Comparison of ENCODE assay signal across 23 cellular contexts in genomic region chr15:101810905-101811304, GRCh38. TPM values are rescaled to one million over a fixed set of nuclear protein-coding genes. Genes with fewer than 3 reads are reported as not detected.
A peak's percentile ranks its signal among the peaks of the same experiment; 100 is the strongest.
DNase-seq lines count a peak whose midpoint lies in the region; ATAC-seq and TF ChIP-seq lines count a peak whose summit lies in the region.
"Had no signal": no experiment of that assay in that cellular context is flagged by ENCODE, and none has a peak within 500 bp of the region (broad histone marks: within the 10 kb centered on the region; RNA-seq: fewer than 3 reads in every experiment).

No MANE protein-coding gene starts in this region.

- no peaks in the 10 kb centered on the region for H3K36me3 Mint-ChIP-seq in effector memory CD8-positive, alpha-beta T cell (ENCODE audit: insufficient read depth)
- H3K36me3 Mint-ChIP-seq: activated naive CD8-positive, alpha-beta T cell treated with anti-CD3 and anti-CD28 coated beads, Interleukin-2, amount 10 ng/mL, durations not matched to agents 7 days and 5 days; CD4-positive, alpha-beta memory T cell had no signal

- H3K9me3 Mint-ChIP-seq in effector memory CD8-positive, alpha-beta T cell = no peaks in the 10 kb centered on the region
- H3K9me3 Mint-ChIP-seq: activated naive CD8-positive, alpha-beta T cell treated with anti-CD3 and anti-CD28 coated beads, Interleukin-2, amount 10 ng/mL, durations not matched to agents 7 days and 5 days had no signal

- WGBS in tibial nerve, 2 donors = 50 to 59% methylated on average over 3 of the region's 3 CpGs

- peak; percentile 22 for DNase-seq in COLO829 (ENCODE audit: low spot score)
- peak; percentile 19 for DNase-seq in KBM-7
- peak; percentile 19 for DNase-seq in astrocyte of the hippocampus (ENCODE audit: low read depth, low spot score)
- peak; percentile 31 for DNase-seq in iPS-NIHi7 (ENCODE audit: extremely low spot score)
- no peak for DNase-seq in activated naive CD4-positive, alpha-beta T cell treated with Interleukin-2 at 50 U/mL for 16 hours
- DNase-seq in islet precursor cell = no peak
- no peak for DNase-seq in effector memory CD8-positive, alpha-beta T cell
- no peak for DNase-seq in tibial nerve (ENCODE audit: low spot score in 2 of 2)
- DNase-seq: activated CD4-positive, alpha-beta T cell treated with anti-CD3 and anti-CD28 coated beads, Interleukin-2, amount 50 U/mL, for 1 hour; activated naive CD8-positive, alpha-beta T cell treated with anti-CD3 and anti-CD28 coated beads, Interleukin-2, amount 10 ng/mL, durations not matched to agents 7 days and 5 days; activated T-cell treated with anti-CD3 and anti-CD28 coated beads, Interleukin-2, amount 50 U/mL, for 1 hour; CD4-positive, alpha-beta memory T cell; DMS79 treated with DMSO at 0.1 percent for 48 hours; effector CD4-positive, alpha-beta T cell; left lung; NCI-H2081 treated with DMSO at 0.1 percent for 48 hours; NCI-H526; PC-9; sigmoid colon; stimulated activated CD4-positive, alpha-beta T cell treated with anti-CD3 and anti-CD28 coated beads, Interleukin-2, amount 100 ng/mL, for 24 hours had no signal

- no peaks in the 10 kb centered on the region for H3K36me3 ChIP-seq in tibial nerve
- H3K36me3 ChIP-seq: HAP-1, left lung, sigmoid colon had no signal

- H3K27me3 ChIP-seq in tibial nerve = no peaks in the 10 kb centered on the region
- H3K27me3 ChIP-seq: sigmoid colon had no signal

- no peaks in the 10 kb centered on the region for H3K4me1 ChIP-seq in tibial nerve
- H3K4me1 ChIP-seq: left lung, sigmoid colon had no signal

- no peak for TF ChIP-seq EP300 in tibial nerve (IDR thresholded peaks at IDR 0.05)

- peaks cover 46 to 56% of the 10 kb centered on the region in 2 donors for H3K27me3 Mint-ChIP-seq in effector memory CD8-positive, alpha-beta T cell

- no peak overlapping the region for H3K4me3 Mint-ChIP-seq in effector memory CD8-positive, alpha-beta T cell
- H3K4me3 Mint-ChIP-seq: activated naive CD8-positive, alpha-beta T cell treated with anti-CD3 and anti-CD28 coated beads, Interleukin-2, amount 10 ng/mL, durations not matched to agents 7 days and 5 days; CD4-positive, alpha-beta memory T cell had no signal

- H3K27ac Mint-ChIP-seq in effector memory CD8-positive, alpha-beta T cell = no peak overlapping the region
- H3K27ac Mint-ChIP-seq: activated naive CD8-positive, alpha-beta T cell treated with anti-CD3 and anti-CD28 coated beads, Interleukin-2, amount 10 ng/mL, durations not matched to agents 7 days and 5 days; CD4-positive, alpha-beta memory T cell had no signal

- ATAC-seq in effector memory CD8-positive, alpha-beta T cell (replicated peaks) = no peak
- ATAC-seq: left lung had no signal

- no peak overlapping the region for H3K4me3 ChIP-seq in tibial nerve
- H3K4me3 ChIP-seq: HAP-1, left lung, PC-9, sigmoid colon had no signal

- H3K27ac ChIP-seq in tibial nerve = no peak overlapping the region
- H3K27ac ChIP-seq: left lung, PC-9, sigmoid colon had no signal

- no peak for TF ChIP-seq CTCF in tibial nerve (IDR thresholded peaks at IDR 0.05)

- no peak for TF ChIP-seq POLR2A in tibial nerve (IDR thresholded peaks at IDR 0.05)

- no peaks in the 10 kb centered on the region for H3K9me3 ChIP-seq in tibial nerve
- H3K9me3 ChIP-seq: HAP-1, left lung, sigmoid colon had no signal

- in situ Hi-C loops in KBM-7 (cut with MboI; ENCODE audit: low pct_unique_long_range_greater_than_20kb, low sequenced_read_pairs) = no loop called here

- H3K4me1 Mint-ChIP-seq in effector memory CD8-positive, alpha-beta T cell (ENCODE audit: low read depth in 2 of 2) = no peaks in the 10 kb centered on the region
- H3K4me1 Mint-ChIP-seq: activated naive CD8-positive, alpha-beta T cell treated with anti-CD3 and anti-CD28 coated beads, Interleukin-2, amount 10 ng/mL, durations not matched to agents 7 days and 5 days; CD4-positive, alpha-beta memory T cell had no signal

RNA-seq across cellular contexts. Expression of gene OR4F15, which starts 1.1 kb away (rescaled TPM):
- total RNA-seq in tibial nerve = not detected
- total RNA-seq: activated naive CD8-positive, alpha-beta T cell treated with anti-CD3 and anti-CD28 coated beads, Interleukin-2, amount 10 ng/mL, durations not matched to agents 7 days and 5 days; cardiac septum; CD4-positive, alpha-beta memory T cell; left lung; osteoblast; PC-9 had no signal

RNA-seq across cellular contexts. Expression of gene OR4F6, which starts 7.6 kb away (rescaled TPM):
- total RNA-seq in tibial nerve = not detected
- total RNA-seq: activated naive CD8-positive, alpha-beta T cell treated with anti-CD3 and anti-CD28 coated beads, Interleukin-2, amount 10 ng/mL, durations not matched to agents 7 days and 5 days; cardiac septum; CD4-positive, alpha-beta memory T cell; left lung; osteoblast; PC-9; sigmoid colon had no signal

Comparison
In these comparisons a context has a peak if more than half of its experiments do, and no peak if none do; other contexts are left out.
1. DNase-seq: peak in COLO829 (single experiment), KBM-7 (single experiment), astrocyte of the hippocampus (single experiment) and iPS-NIHi7 (single experiment); none in activated naive CD4-positive, alpha-beta T cell treated with Interleukin-2 at 50 U/mL for 16 hours (single experiment), islet precursor cell (single experiment), effector memory CD8-positive, alpha-beta T cell (0 of 3) and tibial nerve (0 of 2).